21 cellular contexts compared by ENCODE assay signal in genomic region chr10:64486149-64486548, GRCh38.
A peak's percentile ranks its signal among the peaks of the same experiment; 100 is the strongest.
DNase-seq lines count a peak whose midpoint lies in the region; ATAC-seq and TF ChIP-seq lines count a peak whose summit lies in the region.
"Had no signal": no experiment of that assay in that cellular context is flagged by ENCODE, and none has a peak within 500 bp of the region (broad histone marks: within the 10 kb centered on the region; RNA-seq: fewer than 3 reads in every experiment).

No MANE protein-coding gene starts in this region.

- H3K27me3 Mint-ChIP-seq in activated CD8-positive, alpha-beta memory T cell treated with anti-CD3 and anti-CD28 coated beads, Interleukin-2, amount 10 ng/mL, durations not matched to agents 7 days and 5 days, result no peaks in the 10 kb centered on the region
- H3K27me3 Mint-ChIP-seq: activated naive CD8-positive, alpha-beta T cell treated with anti-CD3 and anti-CD28 coated beads for 36 hours had no signal

- H3K27me3 ChIP-seq in RWPE2 (ENCODE audit: insufficient read depth, poor library complexity, severe bottlenecking) (peaks cover 3% of the 10 kb centered on the region), mesenchymal stem cell (ENCODE audit: control insufficient read depth in 1 of 2, insufficient read depth in 1 of 2, low read length in 2 of 2) (no peaks in the 10 kb centered on the region), stomach (no peaks in the 10 kb centered on the region)
- H3K27me3 ChIP-seq: esophagus squamous epithelium, hepatocyte, SJSA1, testis had no signal

- H3K4me1 Mint-ChIP-seq in activated CD8-positive, alpha-beta memory T cell treated with anti-CD3 and anti-CD28 coated beads, Interleukin-2, amount 10 ng/mL, durations not matched to agents 7 days and 5 days, result no peaks in the 10 kb centered on the region
- H3K4me1 Mint-ChIP-seq: activated naive CD8-positive, alpha-beta T cell treated with anti-CD3 and anti-CD28 coated beads for 36 hours had no signal

- H2AFZ ChIP-seq in mesenchymal stem cell (ENCODE audit: low read depth, low read length), result no peak overlapping the region
- H2AFZ ChIP-seq: hepatocyte had no signal

- intact Hi-C loops in stomach (cut with DNase I; ENCODE audit: low total_unique reads), result no loop called here

- H3K4ac ChIP-seq in mesenchymal stem cell (ENCODE audit: low read depth in 1 of 2, low read length in 2 of 2), result no peak overlapping the region

- no peak overlapping the region for H2BK5ac ChIP-seq in mesenchymal stem cell (ENCODE audit: low read depth, low read length, poor library complexity, severe bottlenecking)

- H3K4me1 ChIP-seq in RWPE2 (ENCODE audit: insufficient read depth, poor library complexity, severe bottlenecking) (no peaks in the 10 kb centered on the region), mesenchymal stem cell (ENCODE audit: control insufficient read depth, insufficient read depth, low read depth, low read length) (no peaks in the 10 kb centered on the region), stomach (no peaks in the 10 kb centered on the region)
- H3K4me1 ChIP-seq: esophagus squamous epithelium, SJSA1, testis had no signal

- H3K9me3 ChIP-seq in RWPE2 (ENCODE audit: severe bottlenecking), result no peaks in the 10 kb centered on the region
- H3K9me3 ChIP-seq in mesenchymal stem cell (ENCODE audit: control insufficient read depth, low read length), result no peaks in the 10 kb centered on the region
- H3K9me3 ChIP-seq in stomach, result no peaks in the 10 kb centered on the region
- H3K9me3 ChIP-seq: esophagus squamous epithelium, SJSA1, testis had no signal

- ATAC-seq in RWPE2 (ENCODE audit: low read depth) (peak; percentile 35; the same call in 1 of the 3 replicates), GM21723 (IDR thresholded peaks at IDR 0.05; ENCODE audit: unreplicated experiment) (no peak)
- ATAC-seq in activated CD8-positive, alpha-beta memory T cell treated with anti-CD3 and anti-CD28 coated beads, Interleukin-2, amount 10 ng/mL, durations not matched to agents 7 days and 5 days, result no peak
- ATAC-seq: activated CD8-positive, alpha-beta T cell treated with anti-CD3 and anti-CD28 coated beads, Interleukin-2, amount 10 ng/mL, durations not matched to agents 7 days and 5 days; HepG2 had no signal

- TF ChIP-seq EP300 in stomach (IDR thresholded peaks at IDR 0.05), result no peak

- H4K8ac ChIP-seq in mesenchymal stem cell (ENCODE audit: low read length), result no peak overlapping the region

- no peak overlapping the region for H2BK12ac ChIP-seq in mesenchymal stem cell (ENCODE audit: low read length in 2 of 2)

- peaks cover 6% of the 10 kb centered on the region for H3K9me3 Mint-ChIP-seq in activated CD8-positive, alpha-beta memory T cell treated with anti-CD3 and anti-CD28 coated beads, Interleukin-2, amount 10 ng/mL, durations not matched to agents 7 days and 5 days (ENCODE audit: low read depth)

- no peak for TF ChIP-seq POLR2A in stomach (IDR thresholded peaks at IDR 0.05)

- H3K14ac ChIP-seq in mesenchymal stem cell (ENCODE audit: low read length in 2 of 2), result no peak overlapping the region

- peak overlapping the region; percentile 6 for H3K9ac ChIP-seq in mesenchymal stem cell (ENCODE audit: low read length)

- H3K18ac ChIP-seq in mesenchymal stem cell (ENCODE audit: low read depth in 1 of 2, low read length in 2 of 2), result no peak overlapping the region

- CTCF ChIA-PET in activated CD8-positive, alpha-beta memory T cell treated with anti-CD3 and anti-CD28 coated beads, Interleukin-2, amount 10 ng/mL, durations not matched to agents 7 days and 5 days (lab: Charles Lee), result no interaction called here

- DNase-seq in Caki2 (ENCODE audit: low read depth) (peak; percentile 14), RWPE2 (ENCODE audit: low spot score) (no peak), epithelial cell of esophagus (ENCODE audit: low read depth) (peak; percentile 7), mesenchymal stem cell (peak; percentile 50), DMS53 (lab: John Stamatoyannopoulos, UW) (no peak), stomach (no peak)
- no peak for DNase-seq in activated CD8-positive, alpha-beta memory T cell treated with anti-CD3 and anti-CD28 coated beads, Interleukin-2, amount 10 ng/mL, durations not matched to agents 7 days and 5 days
- DNase-seq: activated CD4-positive, CD25-positive, alpha-beta regulatory T cell; activated CD8-positive, alpha-beta T cell treated with anti-CD3 and anti-CD28 coated beads, Interleukin-2, amount 10 ng/mL, durations not matched to agents 7 days and 5 days; activated naive CD8-positive, alpha-beta T cell treated with anti-CD3 and anti-CD28 coated beads for 36 hours; activated T-cell treated with anti-CD3 and anti-CD28 coated beads, Interleukin-2, amount 50 U/mL, for 48 hours; central memory CD4-positive, alpha-beta T cell; esophagus squamous epithelium; NCI-H146; nucleus accumbens; testis had no signal

- H3K4me3 Mint-ChIP-seq in activated CD8-positive, alpha-beta memory T cell treated with anti-CD3 and anti-CD28 coated beads, Interleukin-2, amount 10 ng/mL, durations not matched to agents 7 days and 5 days, result no peak overlapping the region
- H3K4me3 Mint-ChIP-seq: activated CD8-positive, alpha-beta T cell treated with anti-CD3 and anti-CD28 coated beads, Interleukin-2, amount 10 ng/mL, durations not matched to agents 7 days and 5 days; activated naive CD8-positive, alpha-beta T cell treated with anti-CD3 and anti-CD28 coated beads for 36 hours had no signal

- TF ChIP-seq CTCF in RWPE2 (IDR thresholded peaks at IDR 0.05; ENCODE audit: poor library complexity, severe bottlenecking), result no peak
- no peak for TF ChIP-seq CTCF in epithelial cell of esophagus (IDR thresholded peaks at IDR 0.05; ENCODE audit: insufficient read depth, low read depth, low read length, missing control alignments)
- no peak for TF ChIP-seq CTCF in stomach (IDR thresholded peaks at IDR 0.05)

- H2BK15ac ChIP-seq in mesenchymal stem cell (ENCODE audit: low read depth, poor library complexity, severe bottlenecking), result no peak overlapping the region

- no peak overlapping the region for H2AK5ac ChIP-seq in mesenchymal stem cell (ENCODE audit: low read length, severe bottlenecking)

- no peak overlapping the region for H3K23ac ChIP-seq in mesenchymal stem cell (ENCODE audit: low read length in 2 of 2)

- no peak overlapping the region for H3K27ac Mint-ChIP-seq in activated CD8-positive, alpha-beta memory T cell treated with anti-CD3 and anti-CD28 coated beads, Interleukin-2, amount 10 ng/mL, durations not matched to agents 7 days and 5 days
- H3K27ac Mint-ChIP-seq: activated CD8-positive, alpha-beta T cell treated with anti-CD3 and anti-CD28 coated beads, Interleukin-2, amount 10 ng/mL, durations not matched to agents 7 days and 5 days; activated naive CD8-positive, alpha-beta T cell treated with anti-CD3 and anti-CD28 coated beads for 36 hours had no signal

- H2BK120ac ChIP-seq in mesenchymal stem cell (ENCODE audit: low read depth, low read length), result no peak overlapping the region

- H3K4me2 ChIP-seq in mesenchymal stem cell (ENCODE audit: low read length, poor library complexity, severe bottlenecking), result no peak overlapping the region
- H3K4me2 ChIP-seq: hepatocyte had no signal

- in situ Hi-C loops in Caki2 (cut with HindIII; ENCODE audit: low pct_unique_long_range_greater_than_20kb, low sequenced_read_pairs), result no loop called here

- no peak overlapping the region for H4K91ac ChIP-seq in mesenchymal stem cell (ENCODE audit: low read length)

- H3K36me3 ChIP-seq in RWPE2 (ENCODE audit: low read depth) (no peaks in the 10 kb centered on the region), mesenchymal stem cell (ENCODE audit: control insufficient read depth in 1 of 2, insufficient read depth in 2 of 2, low read depth in 1 of 2, low read length in 2 of 2) (no peaks in the 10 kb centered on the region), stomach (no peaks in the 10 kb centered on the region)
- H3K36me3 ChIP-seq: esophagus squamous epithelium, SJSA1 had no signal

- no peaks in the 10 kb centered on the region for H3K79me1 ChIP-seq in mesenchymal stem cell (replicated peaks; ENCODE audit: low read length, poor library complexity, severe bottlenecking)

- H3K36me3 Mint-ChIP-seq in activated CD8-positive, alpha-beta memory T cell treated with anti-CD3 and anti-CD28 coated beads, Interleukin-2, amount 10 ng/mL, durations not matched to agents 7 days and 5 days, result no peaks in the 10 kb centered on the region
- H3K36me3 Mint-ChIP-seq: activated naive CD8-positive, alpha-beta T cell treated with anti-CD3 and anti-CD28 coated beads for 36 hours had no signal

- H3K4me3 ChIP-seq in RWPE2 (ENCODE audit: severe bottlenecking) (no peak overlapping the region), epithelial cell of esophagus (ENCODE audit: low read length) (no peak overlapping the region), mesenchymal stem cell (ENCODE audit: insufficient read depth in 1 of 2, low read depth in 1 of 2, low read length in 2 of 2) (no peak overlapping the region), stomach (no peak overlapping the region)
- H3K4me3 ChIP-seq: esophagus squamous epithelium, hepatocyte, lung, SJSA1, testis had no signal

- no peak overlapping the region for H3K27ac ChIP-seq in RWPE2 (ENCODE audit: poor library complexity, severe bottlenecking)
- H3K27ac ChIP-seq in mesenchymal stem cell (ENCODE audit: low read length, poor library complexity, severe bottlenecking), result no peak overlapping the region
- no peak overlapping the region for H3K27ac ChIP-seq in stomach
- H3K27ac ChIP-seq: esophagus squamous epithelium, hepatocyte, SJSA1, testis had no signal

- WGBS in mesenchymal stem cell, result no CpG with 5 or more reads among the region's 2 CpGs
- 48 to 72% (median 71%) methylated on average over 2 of the region's 2 CpGs for WGBS in stomach, 5 donors

Comparison
In these comparisons a context has a peak if more than half of its experiments do, and no peak if none do; other contexts are left out.
1. DNase-seq: peak in Caki2 (single experiment), epithelial cell of esophagus (single experiment) and mesenchymal stem cell (single experiment); none in RWPE2 (single experiment), DMS53 (single experiment), activated CD8-positive, alpha-beta memory T cell treated with anti-CD3 and anti-CD28 coated beads, Interleukin-2, amount 10 ng/mL, durations not matched to agents 7 days and 5 days (single experiment) and stomach (single experiment).